8 cellular contexts compared by ENCODE assay signal in genomic region chr15:92921215-92922131, GRCh38. TPM values are rescaled to one million over a fixed set of nuclear protein-coding genes. Genes with fewer than 3 reads are reported as not detected.
DNase-seq lines count a peak whose midpoint lies in the region; ATAC-seq and TF ChIP-seq lines count a peak whose summit lies in the region.

No MANE protein-coding gene starts in this region.

- peak overlapping the region; percentile 78 for H3K27ac Mint-ChIP-seq in activated CD4-positive, alpha-beta T cell treated with anti-CD3 and anti-CD28 coated beads, Interleukin-2, amount 10 ng/mL, durations not matched to agents 7 days and 5 days
- H3K27ac Mint-ChIP-seq in activated naive CD8-positive, alpha-beta T cell treated with anti-CD3 and anti-CD28 coated beads, Interleukin-2, amount 10 ng/mL, durations not matched to agents 7 days and 5 days: peak overlapping the region; percentile 69
- H3K27ac Mint-ChIP-seq in type B pancreatic cell: peak overlapping the region; percentile 88

- H3K36me3 Mint-ChIP-seq in activated CD4-positive, alpha-beta T cell treated with anti-CD3 and anti-CD28 coated beads, Interleukin-2, amount 10 ng/mL, durations not matched to agents 7 days and 5 days (ENCODE audit: low read depth): peaks cover 65% of the 10 kb centered on the region
- H3K36me3 Mint-ChIP-seq in activated naive CD8-positive, alpha-beta T cell treated with anti-CD3 and anti-CD28 coated beads, Interleukin-2, amount 10 ng/mL, durations not matched to agents 7 days and 5 days: peaks cover 41% of the 10 kb centered on the region
- H3K36me3 Mint-ChIP-seq in type B pancreatic cell: peaks cover 41% of the 10 kb centered on the region

- CTCF ChIA-PET in activated CD4-positive, alpha-beta T cell treated with anti-CD3 and anti-CD28 coated beads, Interleukin-2, amount 10 ng/mL, durations not matched to agents 7 days and 5 days (lab: Charles Lee): interaction anchor here (0.6 to 13.9 kb wide), 10 partner anchors 9 to 134 kb away, joined by 3 to 246 read pairs (median 4); no protein-coding TSS in a partner anchor

- peaks cover 75% of the 10 kb centered on the region for H3K4me1 Mint-ChIP-seq in activated CD4-positive, alpha-beta T cell treated with anti-CD3 and anti-CD28 coated beads, Interleukin-2, amount 10 ng/mL, durations not matched to agents 7 days and 5 days
- peaks cover 62% of the 10 kb centered on the region for H3K4me1 Mint-ChIP-seq in activated naive CD8-positive, alpha-beta T cell treated with anti-CD3 and anti-CD28 coated beads, Interleukin-2, amount 10 ng/mL, durations not matched to agents 7 days and 5 days
- H3K4me1 Mint-ChIP-seq in type B pancreatic cell (ENCODE audit: unreplicated experiment): peaks cover 39% of the 10 kb centered on the region

- H3K9me3 Mint-ChIP-seq in activated CD4-positive, alpha-beta T cell treated with anti-CD3 and anti-CD28 coated beads, Interleukin-2, amount 10 ng/mL, durations not matched to agents 7 days and 5 days: peaks cover 3% of the 10 kb centered on the region
- no peaks in the 10 kb centered on the region for H3K9me3 Mint-ChIP-seq in activated naive CD8-positive, alpha-beta T cell treated with anti-CD3 and anti-CD28 coated beads, Interleukin-2, amount 10 ng/mL, durations not matched to agents 7 days and 5 days
- peaks cover 4% of the 10 kb centered on the region for H3K9me3 Mint-ChIP-seq in type B pancreatic cell

- POLR2A ChIA-PET in activated CD4-positive, alpha-beta T cell treated with anti-CD3 and anti-CD28 coated beads, Interleukin-2, amount 10 ng/mL, durations not matched to agents 7 days and 5 days (lab: Charles Lee): interaction anchor here (0.6 to 1.1 kb wide), 3 partner anchors 59 to 112 kb away, joined by 3 to 5 read pairs (median 5); no protein-coding TSS in a partner anchor
- POLR2A ChIA-PET in activated naive CD8-positive, alpha-beta T cell treated with anti-CD3 and anti-CD28 coated beads, Interleukin-2, amount 10 ng/mL, durations not matched to agents 7 days and 5 days (lab: Charles Lee): interaction anchor here (0.6 to 2.8 kb wide), 8 partner anchors 8 to 131 kb away, joined by 3 to 16 read pairs (median 5); partner anchors contain the start of gene CHD2

- no peak for TF ChIP-seq CTCF in type B pancreatic cell (conservative IDR thresholded peaks at IDR 0.05)

- peak; percentile 37 for ATAC-seq in activated naive CD8-positive, alpha-beta T cell treated with anti-CD3 and anti-CD28 coated beads, Interleukin-2, amount 10 ng/mL, durations not matched to agents 7 days and 5 days (ENCODE audit: low read depth)
- no peak for ATAC-seq in HG03135 (IDR thresholded peaks at IDR 0.05; ENCODE audit: unreplicated experiment)

- DNase-seq in activated CD4-positive, alpha-beta T cell treated with anti-CD3 and anti-CD28 coated beads, Interleukin-2, amount 10 ng/mL, durations not matched to agents 7 days and 5 days: no peak
- no peak for DNase-seq in activated CD4-positive, alpha-beta T cell treated with anti-CD3 and anti-CD28 coated beads, Interleukin-2, amount 50 U/mL, for 48 hours
- no peak for DNase-seq in activated naive CD8-positive, alpha-beta T cell treated with anti-CD3 and anti-CD28 coated beads, Interleukin-2, amount 10 ng/mL, durations not matched to agents 7 days and 5 days
- DNase-seq in kidney glomerular epithelial cell (lab: John Stamatoyannopoulos, UW) (peak; percentile 71), type B pancreatic cell (ENCODE audit: extremely low spot score, unreplicated experiment) (no peak), inferior parietal cortex (ENCODE audit: extremely low spot score) (no peak), medulla oblongata (ENCODE audit: extremely low spot score) (no peak)

- H3K4me3 Mint-ChIP-seq in activated CD4-positive, alpha-beta T cell treated with anti-CD3 and anti-CD28 coated beads, Interleukin-2, amount 10 ng/mL, durations not matched to agents 7 days and 5 days: no peak overlapping the region
- H3K4me3 Mint-ChIP-seq in activated naive CD8-positive, alpha-beta T cell treated with anti-CD3 and anti-CD28 coated beads, Interleukin-2, amount 10 ng/mL, durations not matched to agents 7 days and 5 days: peak overlapping the region; percentile 12
- peak overlapping the region; percentile 20 for H3K4me3 Mint-ChIP-seq in type B pancreatic cell

- H3K27me3 Mint-ChIP-seq in activated CD4-positive, alpha-beta T cell treated with anti-CD3 and anti-CD28 coated beads, Interleukin-2, amount 10 ng/mL, durations not matched to agents 7 days and 5 days: no peaks in the 10 kb centered on the region
- no peaks in the 10 kb centered on the region for H3K27me3 Mint-ChIP-seq in activated naive CD8-positive, alpha-beta T cell treated with anti-CD3 and anti-CD28 coated beads, Interleukin-2, amount 10 ng/mL, durations not matched to agents 7 days and 5 days
- H3K27me3 Mint-ChIP-seq in type B pancreatic cell: no peaks in the 10 kb centered on the region

RNA-seq across cellular contexts. Expression of gene CHD2, which starts 21.3 kb away (rescaled TPM):
- 100 to 1,000 TPM; 129 to 148 TPM for total RNA-seq in activated CD4-positive, alpha-beta T cell treated with anti-CD3 and anti-CD28 coated beads, Interleukin-2, amount 10 ng/mL, durations not matched to agents 7 days and 5 days
- total RNA-seq in activated naive CD8-positive, alpha-beta T cell treated with anti-CD3 and anti-CD28 coated beads, Interleukin-2, amount 10 ng/mL, durations not matched to agents 7 days and 5 days: 100 to 1,000 TPM; 218 to 236 TPM
- total RNA-seq in type B pancreatic cell (ENCODE audit: low replicate concordance): 123 and 135 TPM in 2 replicates
